In the genomic region with DNA sequence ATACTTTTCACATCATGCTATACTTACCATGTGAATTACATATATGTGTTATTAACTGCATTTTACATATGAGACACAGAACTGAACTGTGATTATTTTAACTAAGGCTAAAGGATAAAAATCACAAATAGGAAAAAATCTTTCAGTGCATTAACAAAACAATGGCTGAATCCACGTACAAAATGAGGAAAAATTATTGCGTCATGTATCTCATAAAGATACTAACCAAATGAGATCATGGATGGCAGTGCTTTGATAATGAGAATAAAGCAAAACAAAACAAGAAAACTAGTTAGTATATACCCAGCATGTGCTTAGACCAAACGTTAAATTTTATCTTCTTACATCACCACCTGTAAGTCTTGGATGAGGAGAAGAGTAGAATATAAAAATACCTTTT, we compare ENCODE assay signal across 16 cellular contexts.
DNase-seq lines count a peak whose midpoint lies in the region; ATAC-seq, FAIRE-seq and TF ChIP-seq lines count a peak whose summit lies in the region.
"Had no signal": no experiment of that assay in that cellular context is flagged by ENCODE, and none has a peak within 500 bp of the region (broad histone marks: within the 10 kb centered on the region; RNA-seq: fewer than 3 reads in every experiment).

No MANE protein-coding gene starts in this region.

- FAIRE-seq in A549 (lab: Jason Lieb, UNC) (peak; percentile 54), K562 (lab: Jason Lieb, UNC) (no peak)
- FAIRE-seq: GM12878, GM19239 had no signal

- H3K36me3 ChIP-seq in HEK293 (ENCODE audit: control insufficient read depth in 2 of 2, insufficient read depth in 1 of 2, low read length in 2 of 2) (peaks cover 0 to 3% of the 10 kb centered on the region in 2 experiments; a peak in 1 of 3 replicates), K562 (ENCODE audit: control insufficient read depth, insufficient read depth, low read length) (no peaks in the 10 kb centered on the region), Peyer's patch (no peaks in the 10 kb centered on the region)

- no TSS peak for BruUV-seq in K562 (replicated peaks; lab: Mats Ljungman, UMichigan)

- no peaks in the 10 kb centered on the region for H3K4me1 ChIP-seq in A549
- no peaks in the 10 kb centered on the region for H3K4me1 ChIP-seq in HEK293 (ENCODE audit: control insufficient read depth, insufficient read depth, low read length)
- no peaks in the 10 kb centered on the region for H3K4me1 ChIP-seq in K562 (replicated peaks in 1 of 2; ENCODE audit: control insufficient read depth in 2 of 2, insufficient read depth in 2 of 2, low read length in 2 of 2)
- H3K4me1 ChIP-seq in Peyer's patch: peaks cover 0 to 9% (median 0%) of the 10 kb centered on the region in 4 donors

- CTCF ChIA-PET in A549 (lab: Yijun Ruan, JAX): interaction anchor here (0.7 to 2.4 kb wide), 3 partner anchors 16 to 191 kb away, joined by 3 to 10 read pairs (median 3); no protein-coding TSS in a partner anchor
- CTCF ChIA-PET in HEK293 (lab: Yijun Ruan, JAX): interaction anchor here (0.7 kb wide), 1 partner anchor 321 kb away, joined by 3 read pairs; no protein-coding TSS in a partner anchor
- CTCF ChIA-PET in K562 (lab: Yijun Ruan, JAX; ENCODE audit: low intra/inter-chr PET ratio): no interaction called here

- no peak overlapping the region for H3K27ac ChIP-seq in A549
- no peak overlapping the region for H3K27ac ChIP-seq in HEK293 (ENCODE audit: extremely low read depth, low read depth, low read length)
- no peak overlapping the region for H3K27ac ChIP-seq in K562 (ENCODE audit: extremely low read depth, low read depth, low read length)
- H3K27ac ChIP-seq in Peyer's patch: no peak overlapping the region
- H3K27ac ChIP-seq: BLaER1 treated with 17β-estradiol and CSF1 and Interleukin-3, amounts not matched to agents 10 nM and 100 nM had no signal

- H3K4me3 ChIP-seq in A549 (no peak overlapping the region), HEK293 (ENCODE audit: low read depth, low read length) (no peak overlapping the region), K562 (no peak overlapping the region), Peyer's patch (no peak overlapping the region)
- H3K4me3 ChIP-seq: BLaER1 treated with 17β-estradiol and CSF1 and Interleukin-3, amounts not matched to agents 10 nM and 100 nM; GM12878 had no signal

- no peak for TF ChIP-seq RAD21 in A549 (conservative IDR thresholded peaks at IDR 0.05 in 1 of 2, IDR thresholded peaks at IDR 0.05 in 1 of 2)
- no peak for TF ChIP-seq RAD21 in K562 (CRISPR knock-in tag; conservative IDR thresholded peaks at IDR 0.05 in 1 of 2, IDR thresholded peaks at IDR 0.05 in 1 of 2)

- no peak for ATAC-seq in A549
- ATAC-seq in K562: no peak
- ATAC-seq in left cardiac atrium: no peak
- ATAC-seq: CD8-positive, alpha-beta T cell; GM12878 had no signal

- no peaks in the 10 kb centered on the region for H3K9me1 ChIP-seq in K562 (ENCODE audit: control insufficient read depth, insufficient read depth, low read length)

- in situ Hi-C loops in K562 (cut with MboI): no loop called here

- TF ChIP-seq EP300 in A549 (IDR thresholded peaks at IDR 0.05): no peak
- TF ChIP-seq EP300 in K562 (IDR thresholded peaks at IDR 0.05; ENCODE audit: low read length): no peak

- DNase-seq in A549 (ENCODE audit: low read depth in 1 of 2, low spot score in 1 of 2) (no peak), K562 (ENCODE audit: extremely low read depth in 1 of 4, low spot score in 3 of 4) (no peak), iris pigment epithelial cell (ENCODE audit: low read depth) (peak; percentile 1), left cardiac atrium (no peak), middle frontal gyrus (ENCODE audit: extremely low spot score, low spot score) (no peak), Peyer's patch (no peak)
- DNase-seq: 8988T; Calu3; CD8-positive, alpha-beta T cell; DMS79 treated with DMSO at 0.1 percent for 48 hours; EL; H9 had no signal

- H3K9me3 ChIP-seq in A549: no peaks in the 10 kb centered on the region
- H3K9me3 ChIP-seq in HEK293 (ENCODE audit: control insufficient read depth, insufficient read depth, low read depth, low read length): no peaks in the 10 kb centered on the region
- no peaks in the 10 kb centered on the region for H3K9me3 ChIP-seq in K562 (replicated peaks; ENCODE audit: control insufficient read depth, insufficient read depth, low read depth, low read length)
- H3K9me3 ChIP-seq in Peyer's patch: no peaks in the 10 kb centered on the region

- no peak overlapping the region for H2AFZ ChIP-seq in K562 (ENCODE audit: low read depth, low read length)

- POLR2A ChIA-PET in A549 (lab: Yijun Ruan, JAX): no interaction called here
- POLR2A ChIA-PET in HEK293 (lab: Yijun Ruan, JAX): no interaction called here
- POLR2A ChIA-PET in K562 (lab: Yijun Ruan, JAX): no interaction called here

- H3K79me2 ChIP-seq in K562 (ENCODE audit: control insufficient read depth, insufficient read depth, low read length): no peaks in the 10 kb centered on the region

- H3K27me3 ChIP-seq in K562 (ENCODE audit: control insufficient read depth in 2 of 2, insufficient read depth in 2 of 2, low read length in 2 of 2) (no peaks in the 10 kb centered on the region), Peyer's patch (no peaks in the 10 kb centered on the region)
- H3K27me3 ChIP-seq: BLaER1 treated with 17β-estradiol and CSF1 and Interleukin-3, amounts not matched to agents 10 nM and 100 nM had no signal

- H3K9ac ChIP-seq in K562 (ENCODE audit: insufficient read depth in 1 of 2, low read depth in 2 of 2, low read length in 2 of 2): no peak overlapping the region
- H3K9ac ChIP-seq: BLaER1 treated with 17β-estradiol and CSF1 and Interleukin-3, amounts not matched to agents 10 nM and 100 nM had no signal

- TF ChIP-seq CTCF in A549 (IDR thresholded peaks at IDR 0.05) (no peak), HEK293 (tag by site-specific recombination; IDR thresholded peaks at IDR 0.05) (no peak), K562 (IDR thresholded peaks at IDR 0.05 in 2 of 3, conservative IDR thresholded peaks at IDR 0.05 in 1 of 3; ENCODE audit: insufficient read depth in 2 of 3, low read depth in 1 of 3, low read length in 3 of 3) (no peak), Peyer's patch (IDR thresholded peaks at IDR 0.05) (no peak)

- intact Hi-C loops in K562 (cut with micrococcal nuclease): no loop called here
- intact Hi-C loops in left cardiac atrium (cut with DNase I): no loop called here

- no peaks in the 10 kb centered on the region for H4K20me1 ChIP-seq in K562 (replicated peaks; ENCODE audit: control insufficient read depth, insufficient read depth, low read length)
- H4K20me1 ChIP-seq: BLaER1 treated with 17β-estradiol and CSF1 and Interleukin-3, amounts not matched to agents 10 nM and 100 nM had no signal

- 64% methylated on average over 3 of the region's 3 CpGs for WGBS in A549 (ENCODE audit: missing lambda C conversion rate)
- WGBS in K562 (ENCODE audit: insufficient coverage, low coverage, missing lambda C conversion rate): 39% methylated on average over 3 of the region's 3 CpGs

- H3K4me2 ChIP-seq in A549 (no peak overlapping the region), K562 (ENCODE audit: insufficient read depth, low read length) (no peak overlapping the region)
- H3K4me2 ChIP-seq: BLaER1 treated with 17β-estradiol and CSF1 and Interleukin-3, amounts not matched to agents 10 nM and 100 nM had no signal

- TF ChIP-seq POLR2A in A549 (IDR thresholded peaks at IDR 0.05; ENCODE audit: low read length) (no peak), K562 (conservative IDR thresholded peaks at IDR 0.05) (no peak), Peyer's patch (IDR thresholded peaks at IDR 0.05) (no peak)

TF ChIP-seq in A549, 52 proteins besides CTCF, POLR2A, EP300 and RAD21:
- TF ChIP-seq CEBPB (IDR thresholded peaks at IDR 0.05) (peak; percentile 35 to 46; a peak in 2 of 4 replicates), HEYL (CRISPR knock-in tag; IDR thresholded peaks at IDR 0.05) (no peak)

TF ChIP-seq in HEK293, 187 proteins besides CTCF, POLR2A, EP300 and RAD21:
- TF ChIP-seq PRDM6 (tag by site-specific recombination; IDR thresholded peaks at IDR 0.05) (0 out of 2 replicates have a peak, but pooled peaks have one; percentile 20), KLF16 (tag by site-specific recombination; IDR thresholded peaks at IDR 0.05) (no peak), SP2 (tag by site-specific recombination; IDR thresholded peaks at IDR 0.05) (no peak)

TF ChIP-seq in K562, 482 proteins besides CTCF, POLR2A, EP300 and RAD21 (continues in another document):
- peak; percentile 62 for TF ChIP-seq CEBPB (tag; IDR thresholded peaks at IDR 0.05)
- peak; percentile 25; the same call in 1 of the 2 replicates for TF ChIP-seq ATF3 (IDR thresholded peaks at IDR 0.05)
- no peak for TF ChIP-seq ATF3 (CRISPR knock-in tag; conservative IDR thresholded peaks at IDR 0.05)
- TF ChIP-seq ZNF79 (CRISPR knock-in tag; IDR thresholded peaks at IDR 0.05; ENCODE audit: low read depth): no peak
- TF ChIP-seq KDM2B (CRISPR knock-in tag; IDR thresholded peaks at IDR 0.05): no peak
- no peak for TF ChIP-seq ZBTB5 (IDR thresholded peaks at IDR 0.05)
